Comparison of ENCODE assay signal across 9 cellular contexts in the genomic region with DNA sequence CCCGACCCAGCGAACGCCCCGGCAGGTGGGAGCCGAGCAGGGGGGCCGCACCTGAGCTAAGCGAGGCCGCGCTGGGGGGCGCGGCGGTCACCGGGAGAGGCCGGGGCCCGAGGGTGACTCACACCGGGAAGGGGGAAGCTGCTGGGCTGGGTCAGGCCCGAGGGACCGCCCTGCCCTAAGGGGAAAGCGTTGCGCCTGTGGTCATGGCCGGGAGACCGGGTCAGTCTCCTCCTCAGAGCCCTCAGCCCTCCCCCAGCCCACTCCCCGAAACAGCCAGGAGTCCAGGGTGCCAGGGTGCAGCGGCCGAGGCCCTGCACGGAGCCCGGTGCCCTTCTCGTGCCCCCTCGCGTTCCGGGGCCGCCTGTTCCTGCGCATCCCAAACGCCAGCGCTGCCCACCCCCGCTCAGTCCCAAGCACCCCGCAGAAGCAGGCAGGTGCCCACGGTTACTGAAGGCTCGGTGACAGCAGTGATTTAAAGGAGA. TPM values are rescaled to one million over a fixed set of nuclear protein-coding genes. Genes with fewer than 3 reads are reported as not detected.
DNase-seq lines count a peak whose midpoint lies in the region; ATAC-seq, FAIRE-seq and TF ChIP-seq lines count a peak whose summit lies in the region.
"Had no signal": no experiment of that assay in that cellular context is flagged by ENCODE, and none has a peak within 500 bp of the region (broad histone marks: within the 10 kb centered on the region; RNA-seq: fewer than 3 reads in every experiment).

No MANE protein-coding gene starts in this region.

- ATAC-seq in HG02970 (IDR thresholded peaks at IDR 0.05; ENCODE audit: low FRiP score, unreplicated experiment): peak; percentile 2
- no peak for ATAC-seq in HG03045 (IDR thresholded peaks at IDR 0.05; ENCODE audit: unreplicated experiment)

- H3K4me3 Mint-ChIP-seq in Caco-2 (ENCODE audit: unreplicated experiment) (peak overlapping the region; percentile 78), astrocyte (ENCODE audit: unreplicated experiment) (no peak overlapping the region)

- H3K9me3 Mint-ChIP-seq in Caco-2 (ENCODE audit: unreplicated experiment): no peaks in the 10 kb centered on the region
- H3K9me3 Mint-ChIP-seq in astrocyte (ENCODE audit: unreplicated experiment): no peaks in the 10 kb centered on the region

- DNase-seq in Caco-2 (peak in 1 of 2 experiments; percentile 56), astrocyte (ENCODE audit: low read depth) (no peak), left kidney (ENCODE audit: low read depth, low spot score) (peak; percentile 41), tibial artery (no peak), NCI-H1105 (lab: John Stamatoyannopoulos, UW) (no peak), C1 segment of cervical spinal cord (lab: John Stamatoyannopoulos, UW) (no peak)

- no peak overlapping the region for H3K27ac ChIP-seq in astrocyte (ENCODE audit: low read depth, low read length)
- H3K27ac ChIP-seq in tibial artery: peak overlapping the region; percentile 66

- BruUV-seq in Caco-2 (replicated peaks; lab: Mats Ljungman, UMichigan): no TSS peak

- H3K4me1 ChIP-seq in Caco-2: peaks cover 16% of the 10 kb centered on the region
- peaks cover 15% of the 10 kb centered on the region for H3K4me1 ChIP-seq in astrocyte (ENCODE audit: insufficient read depth, low read length)
- peaks cover 0 to 23% (median 18%) of the 10 kb centered on the region in 4 donors for H3K4me1 ChIP-seq in tibial artery

- no peak for FAIRE-seq in astrocyte (lab: Jason Lieb, UNC)

- H3K4me1 Mint-ChIP-seq in Caco-2 (ENCODE audit: low read depth, unreplicated experiment) (peaks cover 6% of the 10 kb centered on the region), astrocyte (ENCODE audit: low read depth, unreplicated experiment) (no peaks in the 10 kb centered on the region)

- H3K9me3 ChIP-seq in Caco-2 (no peaks in the 10 kb centered on the region), astrocyte (ENCODE audit: insufficient read depth, low read depth, low read length) (no peaks in the 10 kb centered on the region), tibial artery (no peaks in the 10 kb centered on the region)

- no peak for TF ChIP-seq CTCF in Caco-2 (IDR thresholded peaks at IDR 0.05; ENCODE audit: insufficient read depth in 1 of 2, low read depth in 1 of 2, low read length in 1 of 2, severe bottlenecking in 1 of 2, unreplicated experiment in 1 of 2)
- TF ChIP-seq CTCF in astrocyte (IDR thresholded peaks at IDR 0.05; ENCODE audit: insufficient read depth, low read depth, low read length): no peak
- TF ChIP-seq CTCF in tibial artery (IDR thresholded peaks at IDR 0.05): no peak

- CTCF ChIA-PET in Caco-2 (lab: Charles Lee): interaction anchor here (0.6 to 2.4 kb wide), 8 partner anchors 18 to 137 kb away, joined by 3 to 40 read pairs (median 12); a partner anchor contains a TSS

- no peak overlapping the region for H3K9ac ChIP-seq in astrocyte (ENCODE audit: low read length)

- intact Hi-C loops in Caco-2 (cut with micrococcal nuclease; ENCODE audit: unreplicated experiment): loop anchor here (1.0 to 5.0 kb wide), 3 partner anchors 17 to 122 kb away; a partner anchor contains a TSS
- intact Hi-C loops in tibial artery (cut with DNase I; ENCODE audit: low total_unique reads): loop anchor here (5.0 kb wide), 1 partner anchor 537 kb away; a partner anchor contains a TSS

- peak overlapping the region; percentile 73 for H3K4me3 ChIP-seq in Caco-2 (ENCODE audit: low read depth, low read length)
- H3K4me3 ChIP-seq in astrocyte (ENCODE audit: insufficient read depth, low read depth, low read length): peak overlapping the region; percentile 71
- peak overlapping the region; percentile 72 to 83 for H3K4me3 ChIP-seq in tibial artery

- H3K27ac Mint-ChIP-seq in Caco-2 (ENCODE audit: unreplicated experiment) (peak overlapping the region; percentile 35), astrocyte (ENCODE audit: unreplicated experiment) (no peak overlapping the region)

- H3K4me2 ChIP-seq in astrocyte (ENCODE audit: low read length): peak overlapping the region; percentile 94

- no peaks in the 10 kb centered on the region for H3K27me3 Mint-ChIP-seq in Caco-2 (ENCODE audit: insufficient read depth, unreplicated experiment)
- no peaks in the 10 kb centered on the region for H3K27me3 Mint-ChIP-seq in astrocyte (ENCODE audit: low read depth, unreplicated experiment)

- H3K27me3 ChIP-seq in Caco-2 (replicated peaks; ENCODE audit: control insufficient read depth, insufficient read depth, low read length): no peaks in the 10 kb centered on the region
- H3K27me3 ChIP-seq in astrocyte (ENCODE audit: insufficient read depth, low read length): no peaks in the 10 kb centered on the region
- H3K27me3 ChIP-seq in tibial artery: peaks cover 0 to under 1% of the 10 kb centered on the region in 2 donors

- H3K36me3 ChIP-seq in Caco-2 (ENCODE audit: control insufficient read depth, insufficient read depth, low read length) (no peaks in the 10 kb centered on the region), astrocyte (ENCODE audit: insufficient read depth, low read length) (no peaks in the 10 kb centered on the region), tibial artery (no peaks in the 10 kb centered on the region)

- peaks cover 3% of the 10 kb centered on the region for H4K20me1 ChIP-seq in astrocyte (ENCODE audit: insufficient read depth, low read length)

- H3K79me2 ChIP-seq in astrocyte (ENCODE audit: insufficient read depth, low read length): peaks cover 17% of the 10 kb centered on the region

- peak overlapping the region; percentile 69 for H2AFZ ChIP-seq in astrocyte (ENCODE audit: low read depth, low read length)

- POLR2A ChIA-PET in Caco-2 (lab: Charles Lee): interaction anchor here (0.7 to 1.5 kb wide), 4 partner anchors 13 to 169 kb away, joined by 3 to 11 read pairs (median 8); a partner anchor contains a TSS

- H3K36me3 Mint-ChIP-seq in Caco-2 (ENCODE audit: insufficient read depth, unreplicated experiment) (peaks cover 6% of the 10 kb centered on the region), astrocyte (ENCODE audit: low read depth, unreplicated experiment) (no peaks in the 10 kb centered on the region)

RNA-seq across cellular contexts. Expression of a gene that starts 0.7 kb away (rescaled TPM):
- total RNA-seq in Caco-2 (2022): 7.3 and 8.6 TPM in 2 replicates
- 0.50 and 0.84 TPM in 2 replicates for total RNA-seq in astrocyte

RNA-seq across cellular contexts. Expression of a gene that starts 0.9 kb away (rescaled TPM):
- 10.9 and 11.2 TPM in 2 replicates for total RNA-seq in Caco-2 (2022)
- total RNA-seq in astrocyte: 8.5 and 9.4 TPM in 2 replicates

RNA-seq across cellular contexts. Expression of a gene that starts 17.3 kb away (rescaled TPM):
- 8.5 and 8.6 TPM in 2 replicates for total RNA-seq in Caco-2 (2022)
- 0.11 TPM in 1 of 2 replicates, not detected in the other for total RNA-seq in astrocyte
- total RNA-seq: NCI-H460 had no signal

RNA-seq across cellular contexts. Expression of a gene that starts 35.3 kb away (rescaled TPM):
- 65.5 and 67.6 TPM in 2 replicates for total RNA-seq in Caco-2 (2022)
- 48.8 and 50.5 TPM in 2 replicates for total RNA-seq in astrocyte
